In the genomic region with DNA sequence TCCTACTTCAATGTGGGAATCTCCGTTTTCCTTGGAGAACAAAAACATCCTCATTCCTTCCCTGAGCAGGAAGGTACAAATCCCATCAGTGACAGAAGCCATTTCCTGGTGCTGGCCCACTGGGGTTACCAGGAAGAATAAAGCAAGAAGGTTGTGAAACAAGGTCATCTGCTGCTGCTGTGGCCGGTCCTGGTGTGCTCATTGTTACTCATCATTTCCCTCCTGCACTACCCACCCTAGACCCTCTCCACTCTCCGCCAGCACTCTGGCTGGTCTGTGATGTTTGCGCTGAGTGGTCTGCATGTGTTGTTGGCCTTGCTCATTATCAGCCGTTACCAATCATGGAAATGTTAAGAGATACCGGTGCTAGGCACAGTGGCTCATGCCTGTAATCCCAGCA, we compare ENCODE assay signal across 20 cellular contexts.
"Had no signal": no experiment of that assay in that cellular context is flagged by ENCODE, and none has a peak within 500 bp of the region (broad histone marks: within the 10 kb centered on the region; RNA-seq: fewer than 3 reads in every experiment).

No MANE protein-coding gene starts in this region.

- H3K36me3 ChIP-seq: colonic mucosa, heart left ventricle, thoracic aorta, uterus had no signal

- H3K4me1 Mint-ChIP-seq: nephron; stimulated activated naive B cell treated with anti-CD40 and anti-IgM and Interleukin-4, amounts not matched to agents 10 μg/mL and 1 μg/mL and 100 μg/mL, for 72 hours; stimulated activated naive CD8-positive, alpha-beta T cell treated with anti-CD3 and anti-CD28 coated beads, Interleukin-15, amount 100 ng/mL, for 72 hours had no signal

- ATAC-seq: esophagus mucosa; heart left ventricle; left colon; left ventricle myocardium superior; psoas muscle; sciatic nerve; stimulated activated naive B cell treated with anti-CD40 and anti-IgM and Interleukin-4, amounts not matched to agents 10 μg/mL and 1 μg/mL and 100 μg/mL, for 72 hours; stimulated activated naive CD8-positive, alpha-beta T cell treated with anti-CD3 and anti-CD28 coated beads, Interleukin-15, amount 100 ng/mL, for 72 hours had no signal

- H3K4me3 ChIP-seq: colonic mucosa, dorsolateral prefrontal cortex, heart left ventricle, psoas muscle, thoracic aorta, uterus had no signal

- H3K36me3 Mint-ChIP-seq: stimulated activated naive B cell treated with anti-CD40 and anti-IgM and Interleukin-4, amounts not matched to agents 10 μg/mL and 1 μg/mL and 100 μg/mL, for 72 hours had no signal

- H3K27me3 ChIP-seq: colonic mucosa, dorsolateral prefrontal cortex, heart left ventricle, uterus had no signal

- H3K9me3 ChIP-seq: colonic mucosa, psoas muscle, thoracic aorta, uterus had no signal

- H3K4me1 ChIP-seq: colonic mucosa, heart left ventricle, psoas muscle, uterus had no signal

- H3K27ac ChIP-seq: colonic mucosa, dorsolateral prefrontal cortex, heart left ventricle, psoas muscle, thoracic aorta, uterus had no signal

- H3K4me3 Mint-ChIP-seq: nephron; stimulated activated naive B cell treated with anti-CD40 and anti-IgM and Interleukin-4, amounts not matched to agents 10 μg/mL and 1 μg/mL and 100 μg/mL, for 72 hours; stimulated activated naive CD8-positive, alpha-beta T cell treated with anti-CD3 and anti-CD28 coated beads, Interleukin-15, amount 100 ng/mL, for 72 hours had no signal

- H3K27me3 Mint-ChIP-seq: stimulated activated naive CD8-positive, alpha-beta T cell treated with anti-CD3 and anti-CD28 coated beads, Interleukin-15, amount 100 ng/mL, for 72 hours had no signal

- DNase-seq: colonic mucosa; dorsolateral prefrontal cortex; effector CD8-positive, alpha-beta T cell; heart left ventricle; hippocampal formation; left colon; left ventricle myocardium superior; mammary epithelial cell; retina; stimulated activated CD4-positive, alpha-beta T cell treated with anti-CD3 and anti-CD28 coated beads, Interleukin-2, amount 100 ng/mL, for 24 hours; stimulated activated CD4-positive, alpha-beta T cell treated with anti-CD3 and anti-CD28 coated beads, Interleukin-4, amount 100 ng/mL, for 4 hours; stimulated activated naive B cell treated with anti-CD40 and anti-IgM and Interleukin-4, amounts not matched to agents 10 μg/mL and 1 μg/mL and 100 μg/mL, for 72 hours; stimulated activated naive CD8-positive, alpha-beta T cell treated with anti-CD3 and anti-CD28 coated beads, Interleukin-15, amount 100 ng/mL, for 72 hours; trophoblast cell; uterus had no signal

- H3K27ac Mint-ChIP-seq: nephron; stimulated activated naive B cell treated with anti-CD40 and anti-IgM and Interleukin-4, amounts not matched to agents 10 μg/mL and 1 μg/mL and 100 μg/mL, for 72 hours; stimulated activated naive CD8-positive, alpha-beta T cell treated with anti-CD3 and anti-CD28 coated beads, Interleukin-15, amount 100 ng/mL, for 72 hours had no signal

- H3K9me3 Mint-ChIP-seq: stimulated activated naive B cell treated with anti-CD40 and anti-IgM and Interleukin-4, amounts not matched to agents 10 μg/mL and 1 μg/mL and 100 μg/mL, for 72 hours; stimulated activated naive CD8-positive, alpha-beta T cell treated with anti-CD3 and anti-CD28 coated beads, Interleukin-15, amount 100 ng/mL, for 72 hours had no signal
